ENCODE assay signal across 8 cellular contexts in genomic region chr22:37020192-37020479, GRCh38. TPM values are rescaled to one million over a fixed set of nuclear protein-coding genes. Genes with fewer than 3 reads are reported as not detected.
DNase-seq lines count a peak whose midpoint lies in the region; ATAC-seq and TF ChIP-seq lines count a peak whose summit lies in the region.

No MANE protein-coding gene starts in this region.

- peaks cover 5% of the 10 kb centered on the region for H3K27me3 Mint-ChIP-seq in activated naive CD4-positive, alpha-beta T cell treated with anti-CD3 and anti-CD28 coated beads, Interleukin-2, amount 50 U/mL, for 24 hours

- peak overlapping the region in 1 of 2 experiments; percentile 84 for H3K4ac ChIP-seq in mesenchymal stem cell (ENCODE audit: low read depth in 1 of 2, low read length in 2 of 2)

- 3% methylated on average over 4 of the region's 5 CpGs for WGBS in mesenchymal stem cell
- 2% methylated on average over 5 of the region's 5 CpGs for WGBS in urinary bladder

- no peak overlapping the region for H2BK12ac ChIP-seq in mesenchymal stem cell (ENCODE audit: low read length in 2 of 2)

- peak overlapping the region; percentile 77 for H3K9ac ChIP-seq in mesenchymal stem cell (ENCODE audit: low read length)

- H4K91ac ChIP-seq in mesenchymal stem cell (ENCODE audit: low read length) = no peak overlapping the region

- H3K4me3 ChIP-seq in PC-9 (peak overlapping the region; percentile 62), dorsolateral prefrontal cortex (peak overlapping the region; percentile 35 to 98 (median 84)), mesenchymal stem cell (ENCODE audit: insufficient read depth in 1 of 2, low read depth in 1 of 2, low read length in 2 of 2) (peak overlapping the region; percentile 85 to 87), urinary bladder (ENCODE audit: low read depth, low read length) (peak overlapping the region; percentile 83)

- CTCF ChIA-PET in PC-9 (lab: Charles Lee) = interaction anchor here (0.6 to 2.7 kb wide), 4 partner anchors 13 to 1094 kb away, joined by 3 to 14 read pairs (median 6); no protein-coding TSS in a partner anchor

- no peak overlapping the region for H3K23ac ChIP-seq in mesenchymal stem cell (ENCODE audit: low read length in 2 of 2)

- H3K27me3 ChIP-seq in PC-9 (ENCODE audit: insufficient read depth, low read depth) (no peaks in the 10 kb centered on the region), dorsolateral prefrontal cortex (no peaks in the 10 kb centered on the region), mesenchymal stem cell (ENCODE audit: control insufficient read depth in 1 of 2, insufficient read depth in 1 of 2, low read length in 2 of 2) (no peaks in the 10 kb centered on the region)

- H2BK120ac ChIP-seq in mesenchymal stem cell (ENCODE audit: low read depth, low read length) = peak overlapping the region; percentile 100

- H3K18ac ChIP-seq in mesenchymal stem cell (ENCODE audit: low read depth in 1 of 2, low read length in 2 of 2) = peak overlapping the region; percentile 62 to 93

- no peak for ATAC-seq in HG03045 (IDR thresholded peaks at IDR 0.05; ENCODE audit: unreplicated experiment)

- no peaks in the 10 kb centered on the region for H3K9me2 ChIP-seq in PC-9 (ENCODE audit: insufficient read depth)

- peaks cover 36% of the 10 kb centered on the region for H3K4me1 ChIP-seq in PC-9 (replicated peaks; ENCODE audit: insufficient read depth)
- H3K4me1 ChIP-seq in mesenchymal stem cell (ENCODE audit: control insufficient read depth, insufficient read depth, low read depth, low read length) = peaks cover 40% of the 10 kb centered on the region
- no peaks in the 10 kb centered on the region for H3K4me1 ChIP-seq in urinary bladder (ENCODE audit: insufficient read depth)

- H3K79me1 ChIP-seq in mesenchymal stem cell (replicated peaks; ENCODE audit: low read length, poor library complexity, severe bottlenecking) = peaks cover 56% of the 10 kb centered on the region

- peak overlapping the region; percentile 17 for H3K27ac ChIP-seq in PC-9
- peak overlapping the region in 58 of 59 donors; percentile 49 to 98 (median 91) for H3K27ac ChIP-seq in dorsolateral prefrontal cortex
- peak overlapping the region; percentile 31 for H3K27ac ChIP-seq in mesenchymal stem cell (ENCODE audit: low read length, poor library complexity, severe bottlenecking)
- peak overlapping the region; percentile 84 for H3K27ac ChIP-seq in urinary bladder (ENCODE audit: low read depth)

- H3K79me2 ChIP-seq in PC-9 (ENCODE audit: low read depth) = peaks cover 50% of the 10 kb centered on the region

- H2BK15ac ChIP-seq in mesenchymal stem cell (ENCODE audit: low read depth, poor library complexity, severe bottlenecking) = no peak overlapping the region

- H3K4me3 Mint-ChIP-seq in activated naive CD4-positive, alpha-beta T cell treated with anti-CD3 and anti-CD28 coated beads, Interleukin-2, amount 50 U/mL, for 24 hours = peak overlapping the region; percentile 77

- H3K9me3 Mint-ChIP-seq in activated naive CD4-positive, alpha-beta T cell treated with anti-CD3 and anti-CD28 coated beads, Interleukin-2, amount 50 U/mL, for 24 hours = no peaks in the 10 kb centered on the region

- H4K20me1 ChIP-seq in PC-9 (ENCODE audit: insufficient read depth) = peaks cover 7% of the 10 kb centered on the region; the same call in 1 of the 2 replicates

- TF ChIP-seq CTCF in PC-9 (conservative IDR thresholded peaks at IDR 0.05) = no peak
- TF ChIP-seq CTCF in dorsolateral prefrontal cortex (IDR thresholded peaks at IDR 0.05 in 54 of 56, conservative IDR thresholded peaks at IDR 0.05 in 2 of 56; ENCODE audit: low read depth in 1 of 56, partially characterized antibody in 56 of 56) = peak in 1 of 56 donors; percentile 20

- H3K4me2 ChIP-seq in PC-9 (peak overlapping the region; percentile 75), mesenchymal stem cell (ENCODE audit: low read length, poor library complexity, severe bottlenecking) (peak overlapping the region; percentile 75)

- H3K9me3 ChIP-seq in PC-9 (ENCODE audit: insufficient read depth, low read depth) (no peaks in the 10 kb centered on the region), mesenchymal stem cell (ENCODE audit: control insufficient read depth, low read length) (no peaks in the 10 kb centered on the region)

- H3K36me3 ChIP-seq in PC-9 (ENCODE audit: low read depth) = peaks cover 10% of the 10 kb centered on the region; the same call in 1 of the 2 replicates
- peaks cover 18 to 52% of the 10 kb centered on the region in 2 experiments for H3K36me3 ChIP-seq in mesenchymal stem cell (ENCODE audit: control insufficient read depth in 1 of 2, insufficient read depth in 2 of 2, low read depth in 1 of 2, low read length in 2 of 2)
- H3K36me3 ChIP-seq in urinary bladder (ENCODE audit: insufficient read depth) = no peaks in the 10 kb centered on the region

- peak overlapping the region; percentile 86 for H2AFZ ChIP-seq in PC-9
- peak overlapping the region; percentile 66 for H2AFZ ChIP-seq in mesenchymal stem cell (ENCODE audit: low read depth, low read length)

- intact Hi-C loops in PC-9 (cut with micrococcal nuclease; ENCODE audit: unreplicated experiment) = no loop called here
- intact Hi-C loops in dorsolateral prefrontal cortex (cut with DNase I) = no loop called here

- H3F3A ChIP-seq in PC-9 (ENCODE audit: insufficient read depth, low read depth) = peaks cover 22% of the 10 kb centered on the region; the same call in 1 of the 2 replicates

- peak overlapping the region in 1 of 2 experiments; percentile 23 for H3K14ac ChIP-seq in mesenchymal stem cell (ENCODE audit: low read length in 2 of 2)

- H3K36me3 Mint-ChIP-seq in activated naive CD4-positive, alpha-beta T cell treated with anti-CD3 and anti-CD28 coated beads, Interleukin-2, amount 50 U/mL, for 24 hours = no peaks in the 10 kb centered on the region

- POLR2A ChIA-PET in PC-9 (lab: Charles Lee; ENCODE audit: unreplicated experiment) = no interaction called here

- no peak overlapping the region for H3K27ac Mint-ChIP-seq in activated naive CD4-positive, alpha-beta T cell treated with anti-CD3 and anti-CD28 coated beads, Interleukin-2, amount 50 U/mL, for 24 hours

- H2AK5ac ChIP-seq in mesenchymal stem cell (ENCODE audit: low read length, severe bottlenecking) = no peak overlapping the region

- BruUV-seq in PC-9 (replicated peaks; lab: Mats Ljungman, UMichigan) = no TSS peak

- peak overlapping the region; percentile 59 for H4K8ac ChIP-seq in mesenchymal stem cell (ENCODE audit: low read length)

- H3K4me1 Mint-ChIP-seq in activated naive CD4-positive, alpha-beta T cell treated with anti-CD3 and anti-CD28 coated beads, Interleukin-2, amount 50 U/mL, for 24 hours = peaks cover 4% of the 10 kb centered on the region

- no peak for DNase-seq in activated naive CD4-positive, alpha-beta T cell treated with anti-CD3 and anti-CD28 coated beads, Interleukin-2, amount 50 U/mL, for 16 hours
- DNase-seq in PC-9 = peak in 1 of 2 experiments; percentile 63
- DNase-seq in dorsolateral prefrontal cortex = no peak
- peak; percentile 63 for DNase-seq in mesenchymal stem cell
- DNase-seq in central memory CD4-positive, alpha-beta T cell = no peak

- H2BK5ac ChIP-seq in mesenchymal stem cell (ENCODE audit: low read depth, low read length, poor library complexity, severe bottlenecking) = no peak overlapping the region

RNA-seq across cellular contexts. Expression of gene MPST, which starts 0.6 kb away (rescaled TPM):
- 75.9 and 109 TPM in 2 replicates for total RNA-seq in PC-9 (2021)
- 10 to 100 TPM; 12.8 to 46.5 (median 22.4) TPM for total RNA-seq in dorsolateral prefrontal cortex
- polyA plus RNA-seq in mesenchymal stem cell (2013, experiment 1 of 2) = 81.0 TPM
- 80.4 TPM for polyA plus RNA-seq in mesenchymal stem cell (2013, experiment 2 of 2)
- total RNA-seq in urinary bladder = 44.1 TPM
- 123 TPM for polyA plus RNA-seq in urinary bladder

RNA-seq across cellular contexts. Expression of gene TST, which starts 0.9 kb away (rescaled TPM):
- total RNA-seq in PC-9 (2021) (99.4 and 123 TPM in 2 replicates), dorsolateral prefrontal cortex (10 to 100 TPM in 116 of 120 experiments, 1 to 10 TPM in 4; 8.8 to 40.3 (median 19.7) TPM), urinary bladder (19.4 TPM)
- 38.9 TPM for polyA plus RNA-seq in mesenchymal stem cell (2013, experiment 1 of 2)
- 40.6 TPM for polyA plus RNA-seq in mesenchymal stem cell (2013, experiment 2 of 2)
- polyA plus RNA-seq in urinary bladder = 48.8 TPM

RNA-seq across cellular contexts. Expression of gene KCTD17, which starts 31.4 kb away (rescaled TPM):
- total RNA-seq in PC-9 (2021) (29.5 and 32.6 TPM in 2 replicates), dorsolateral prefrontal cortex (100 to 1,000 TPM in 55 of 120 experiments, 10 to 100 TPM in 65; 61.1 to 128 (median 98.0) TPM), urinary bladder (13.8 TPM)
- polyA plus RNA-seq in mesenchymal stem cell (2013, experiment 1 of 2) = 17.9 TPM
- polyA plus RNA-seq in mesenchymal stem cell (2013, experiment 2 of 2) = 20.1 TPM
- 36.1 TPM for polyA plus RNA-seq in urinary bladder

Comparison
In these comparisons a context has a peak if more than half of its experiments do, and no peak if none do; other contexts are left out.
1. H3K27ac ChIP-seq: peak in every context shown above with its lines; median percentile 91 in dorsolateral prefrontal cortex; 84 in urinary bladder; 31 in mesenchymal stem cell; 17 in PC-9.